8 cellular contexts compared by ENCODE assay signal in genomic region chr13:114110091-114110829, GRCh38. TPM values are rescaled to one million over a fixed set of nuclear protein-coding genes. Genes with fewer than 3 reads are reported as not detected.
DNase-seq lines count a peak whose midpoint lies in the region; ATAC-seq and TF ChIP-seq lines count a peak whose summit lies in the region.

No MANE protein-coding gene starts in this region.

- intact Hi-C loops in testis (cut with DNase I; ENCODE audit: low total_unique reads) = no loop called here

- DNase-seq in DMS79 (lab: John Stamatoyannopoulos, UW) (peak; percentile 65), T-helper 1 cell (peak; percentile 60 to 91 (median 73)), lung (ENCODE audit: low spot score) (no peak), testis (no peak), GM03348 (ENCODE audit: low spot score) (no peak)
- DNase-seq in activated naive CD8-positive, alpha-beta T cell treated with anti-CD3 and anti-CD28 coated beads, Interleukin-2, amount 50 U/mL, for 16 hours (ENCODE audit: low read depth, low spot score) = peak; percentile 54
- DNase-seq in stimulated activated naive CD8-positive, alpha-beta T cell treated with anti-CD3 and anti-CD28 coated beads, Interleukin-15, amount 100 ng/mL, for 72 hours = peak; percentile 60 to 80

- H3K27me3 ChIP-seq in lung (ENCODE audit: control insufficient read depth, insufficient read depth) (no peaks in the 10 kb centered on the region), testis (no peaks in the 10 kb centered on the region)

- peaks cover 92% of the 10 kb centered on the region for H3K4me1 Mint-ChIP-seq in stimulated activated naive CD8-positive, alpha-beta T cell treated with anti-CD3 and anti-CD28 coated beads, Interleukin-15, amount 100 ng/mL, for 72 hours

- WGBS in lung, 2 donors = 30 to 55% methylated on average over 25 of the region's 25 CpGs
- WGBS in testis, 2 donors = 77 to 87% methylated on average over 19 to 25 of the region's 25 CpGs

- H3K36me3 ChIP-seq in lung (ENCODE audit: control insufficient read depth in 2 of 2, insufficient read depth in 2 of 2, low read length in 2 of 2) = no peaks in the 10 kb centered on the region
- H3K36me3 ChIP-seq in testis (ENCODE audit: low read depth, missing control alignments) = no peaks in the 10 kb centered on the region

- H3K27me3 Mint-ChIP-seq in stimulated activated naive CD8-positive, alpha-beta T cell treated with anti-CD3 and anti-CD28 coated beads, Interleukin-15, amount 100 ng/mL, for 72 hours = no peaks in the 10 kb centered on the region

- peak overlapping the region; percentile 91 to 95 for H3K27ac Mint-ChIP-seq in stimulated activated naive CD8-positive, alpha-beta T cell treated with anti-CD3 and anti-CD28 coated beads, Interleukin-15, amount 100 ng/mL, for 72 hours

- H3K9me3 ChIP-seq in lung (ENCODE audit: control insufficient read depth in 2 of 2, insufficient read depth in 1 of 2, low read length in 1 of 2) (no peaks in the 10 kb centered on the region), testis (no peaks in the 10 kb centered on the region)

- H3K4me3 ChIP-seq in lung = no peak overlapping the region
- H3K4me3 ChIP-seq in testis = no peak overlapping the region

- H3K4me1 ChIP-seq in lung (ENCODE audit: control insufficient read depth in 2 of 2, insufficient read depth in 2 of 2, low read length in 2 of 2) = peaks cover 0 to 24% of the 10 kb centered on the region in 2 donors
- H3K4me1 ChIP-seq in testis = no peaks in the 10 kb centered on the region

- no peaks in the 10 kb centered on the region for H3K9me3 Mint-ChIP-seq in stimulated activated naive CD8-positive, alpha-beta T cell treated with anti-CD3 and anti-CD28 coated beads, Interleukin-15, amount 100 ng/mL, for 72 hours

- ATAC-seq in HG02852 (IDR thresholded peaks at IDR 0.05; ENCODE audit: unreplicated experiment) = peak; percentile 88
- ATAC-seq in lung (ENCODE audit: insufficient read depth, low FRiP score) = peak; percentile 31
- ATAC-seq in stimulated activated naive CD8-positive, alpha-beta T cell treated with anti-CD3 and anti-CD28 coated beads, Interleukin-15, amount 100 ng/mL, for 72 hours = peak; percentile 87

- H3K4me3 Mint-ChIP-seq in stimulated activated naive CD8-positive, alpha-beta T cell treated with anti-CD3 and anti-CD28 coated beads, Interleukin-15, amount 100 ng/mL, for 72 hours = peak overlapping the region; percentile 88 to 94

- no peak for TF ChIP-seq POLR2A in testis (IDR thresholded peaks at IDR 0.05)

- TF ChIP-seq CTCF in lung (IDR thresholded peaks at IDR 0.05; ENCODE audit: control extremely low read depth, extremely low read depth) (no peak), testis (IDR thresholded peaks at IDR 0.05) (no peak)

- H3K27ac ChIP-seq in lung (ENCODE audit: low read depth in 1 of 2, low read length in 1 of 2) (peak overlapping the region in 1 of 2 donors; percentile 49), testis (no peak overlapping the region)

RNA-seq across cellular contexts. Expression of gene RASA3, which starts 22.2 kb away (rescaled TPM):
- total RNA-seq in lung (10 to 100 TPM; 16.4 to 22.8 TPM), testis (10 to 100 TPM; 16.4 to 21.6 TPM)
- polyA plus RNA-seq in lung (10 to 100 TPM in 1 of 2 donors, 1 to 10 TPM in 1; 7.4 to 15.9 TPM), testis (ENCODE audit: insufficient read depth, low read depth, low replicate concordance) (13.2 TPM)

Comparison
In these comparisons a context has a peak if more than half of its experiments do, and no peak if none do; other contexts are left out.
1. DNase-seq: peak in DMS79 (single experiment), T-helper 1 cell (5 of 5), activated naive CD8-positive, alpha-beta T cell treated with anti-CD3 and anti-CD28 coated beads, Interleukin-2, amount 50 U/mL, for 16 hours (single experiment) and stimulated activated naive CD8-positive, alpha-beta T cell treated with anti-CD3 and anti-CD28 coated beads, Interleukin-15, amount 100 ng/mL, for 72 hours (2 of 2); none in lung (single experiment), testis (single experiment) and GM03348 (single experiment).
2. ATAC-seq: peak in every context shown above with its lines; median percentile 88 in HG02852; 87 in stimulated activated naive CD8-positive, alpha-beta T cell treated with anti-CD3 and anti-CD28 coated beads, Interleukin-15, amount 100 ng/mL, for 72 hours; 31 in lung.